24 cellular contexts compared by ENCODE assay signal in genomic region chr11:94068764-94069163, GRCh38. TPM values are rescaled to one million over a fixed set of nuclear protein-coding genes. Genes with fewer than 3 reads are reported as not detected.
DNase-seq lines count a peak whose midpoint lies in the region; ATAC-seq, FAIRE-seq and TF ChIP-seq lines count a peak whose summit lies in the region.
"Had no signal": no experiment of that assay in that cellular context is flagged by ENCODE, and none has a peak within 500 bp of the region (broad histone marks: within the 10 kb centered on the region; RNA-seq: fewer than 3 reads in every experiment).

No MANE protein-coding gene starts in this region.

- CTCF ChIA-PET in MCF 10A (lab: Yijun Ruan, JAX), result no interaction called here

- ATAC-seq in GM19328 (IDR thresholded peaks at IDR 0.05; ENCODE audit: unreplicated experiment), result no peak

- H3K27me3 ChIP-seq in breast epithelium, result no peaks in the 10 kb centered on the region
- H3K27me3 ChIP-seq in astrocyte (ENCODE audit: insufficient read depth, low read length), result no peaks in the 10 kb centered on the region

- TF ChIP-seq CTCF in MCF 10A (IDR thresholded peaks at IDR 0.05; ENCODE audit: unreplicated experiment), result no peak
- no peak for TF ChIP-seq CTCF in breast epithelium (IDR thresholded peaks at IDR 0.05)
- TF ChIP-seq CTCF in astrocyte (IDR thresholded peaks at IDR 0.05; ENCODE audit: insufficient read depth, low read depth, low read length), result no peak
- TF ChIP-seq CTCF in fibroblast of mammary gland (conservative IDR thresholded peaks at IDR 0.05; ENCODE audit: control insufficient read depth, insufficient read depth, low read depth, low read length), result no peak

- DNase-seq in MCF 10A (ENCODE audit: unreplicated experiment), result peak; percentile 22
- DNase-seq in breast epithelium (ENCODE audit: low spot score in 2 of 2), result no peak
- DNase-seq in astrocyte (ENCODE audit: low read depth), result peak; percentile 26
- peak; percentile 14 for DNase-seq in fibroblast of mammary gland (ENCODE audit: low read depth)
- peak; percentile 93 for DNase-seq in renal cortical epithelial cell (ENCODE audit: low read depth)
- no peak for DNase-seq in stimulated activated CD4-positive, alpha-beta T cell treated with anti-CD3 and anti-CD28 coated beads, Interleukin-2, amount 100 ng/mL, for 48 hours
- DNase-seq in NCI-H2029 treated with DMSO at 0.1 percent for 48 hours (lab: John Stamatoyannopoulos, UW), result no peak
- DNase-seq: AML-193, DMS 273 treated with DMSO at 0.1 percent for 48 hours, GF-D8, IMR-90, Karpas-422, NCI-H1092 treated with DMSO at 0.1 percent for 48 hours, NCI-H146, NCI-H2081, NCI-H774, RPMI8226 had no signal

- H4K20me1 ChIP-seq in astrocyte (ENCODE audit: insufficient read depth, low read length), result no peaks in the 10 kb centered on the region

- no peak overlapping the region for H3K9ac ChIP-seq in astrocyte (ENCODE audit: low read length)

- H3K36me3 Mint-ChIP-seq in MCF 10A (ENCODE audit: insufficient read depth, unreplicated experiment) (no peaks in the 10 kb centered on the region), astrocyte (ENCODE audit: low read depth, unreplicated experiment) (no peaks in the 10 kb centered on the region)

- intact Hi-C loops in MCF 10A (cut with micrococcal nuclease), result no loop called here
- intact Hi-C loops in breast epithelium (cut with DNase I; ENCODE audit: low total_unique reads), result no loop called here

- H3K4me3 ChIP-seq in breast epithelium, result no peak overlapping the region
- H3K4me3 ChIP-seq in astrocyte (ENCODE audit: insufficient read depth, low read depth, low read length), result no peak overlapping the region
- H3K4me3 ChIP-seq in fibroblast of mammary gland (ENCODE audit: control insufficient read depth, low read depth, low read length), result no peak overlapping the region

- FAIRE-seq in astrocyte (lab: Jason Lieb, UNC), result no peak
- FAIRE-seq: H1 had no signal

- no peak overlapping the region for H2AFZ ChIP-seq in astrocyte (ENCODE audit: low read depth, low read length)

- no peak for TF ChIP-seq POLR2A in breast epithelium (IDR thresholded peaks at IDR 0.05)

- peaks cover 20% of the 10 kb centered on the region for H3K27me3 Mint-ChIP-seq in MCF 10A (ENCODE audit: insufficient read depth, unreplicated experiment)
- no peaks in the 10 kb centered on the region for H3K27me3 Mint-ChIP-seq in astrocyte (ENCODE audit: low read depth, unreplicated experiment)

- POLR2A ChIA-PET in MCF 10A (lab: Yijun Ruan, JAX), result no interaction called here

- no peak overlapping the region for H3K4me3 Mint-ChIP-seq in MCF 10A (ENCODE audit: unreplicated experiment)
- no peak overlapping the region for H3K4me3 Mint-ChIP-seq in astrocyte (ENCODE audit: unreplicated experiment)

- no peaks in the 10 kb centered on the region for H3K79me2 ChIP-seq in astrocyte (ENCODE audit: insufficient read depth, low read length)

- H3K36me3 ChIP-seq in breast epithelium, result no peaks in the 10 kb centered on the region
- H3K36me3 ChIP-seq in astrocyte (ENCODE audit: insufficient read depth, low read length), result no peaks in the 10 kb centered on the region

- H3K9me3 ChIP-seq in breast epithelium, result peaks cover 0 to 5% of the 10 kb centered on the region in 2 donors
- no peaks in the 10 kb centered on the region for H3K9me3 ChIP-seq in astrocyte (ENCODE audit: insufficient read depth, low read depth, low read length)

- no peaks in the 10 kb centered on the region for H3K9me3 Mint-ChIP-seq in MCF 10A (ENCODE audit: unreplicated experiment)
- no peaks in the 10 kb centered on the region for H3K9me3 Mint-ChIP-seq in astrocyte (ENCODE audit: unreplicated experiment)

- H3K4me1 ChIP-seq in breast epithelium (no peaks in the 10 kb centered on the region), astrocyte (ENCODE audit: insufficient read depth, low read length) (no peaks in the 10 kb centered on the region)

- no TSS peak for BruUV-seq in MCF 10A (replicated peaks; lab: Mats Ljungman, UMichigan)

- no peak overlapping the region for H3K27ac Mint-ChIP-seq in MCF 10A (ENCODE audit: low read depth, unreplicated experiment)
- no peak overlapping the region for H3K27ac Mint-ChIP-seq in astrocyte (ENCODE audit: unreplicated experiment)

- H3K4me1 Mint-ChIP-seq in MCF 10A (ENCODE audit: insufficient read depth, unreplicated experiment) (no peaks in the 10 kb centered on the region), astrocyte (ENCODE audit: low read depth, unreplicated experiment) (peaks cover 5% of the 10 kb centered on the region)

- H3K4me2 ChIP-seq in astrocyte (ENCODE audit: low read length), result no peak overlapping the region

- H3K27ac ChIP-seq in breast epithelium (no peak overlapping the region), astrocyte (ENCODE audit: low read depth, low read length) (no peak overlapping the region)
- H3K27ac ChIP-seq: 22Rv1, C4-2B had no signal

RNA-seq across cellular contexts. Expression of gene HEPHL1, which starts 47.6 kb away (rescaled TPM):
- total RNA-seq in MCF 10A (2022) (not detected in 2 replicates), breast epithelium (under 1 TPM in 2 of 3 donors, not detected in 1; 0.15 to 0.33 TPM), astrocyte (not detected in 2 replicates), renal cortical epithelial cell (0.35 and 0.69 TPM in 2 replicates)
- total RNA-seq: HT-29, NCI-H460, OCI-LY7 had no signal

RNA-seq across cellular contexts. Expression of gene PANX1, which starts 59.9 kb away (rescaled TPM):
- total RNA-seq in MCF 10A (2022), result 26.1 and 30.1 TPM in 2 replicates
- total RNA-seq in breast epithelium, result 10 to 100 TPM; 16.7 to 20.3 (median 17.7) TPM
- total RNA-seq in astrocyte, result 42.1 and 46.8 TPM in 2 replicates
- 52.5 and 79.5 TPM in 2 replicates for total RNA-seq in renal cortical epithelial cell

Comparison
In these comparisons a context has a peak if more than half of its experiments do, and no peak if none do; other contexts are left out.
1. DNase-seq: peak in MCF 10A (single experiment), astrocyte (single experiment), fibroblast of mammary gland (single experiment) and renal cortical epithelial cell (single experiment); none in breast epithelium (0 of 2), stimulated activated CD4-positive, alpha-beta T cell treated with anti-CD3 and anti-CD28 coated beads, Interleukin-2, amount 100 ng/mL, for 48 hours (0 of 2) and NCI-H2029 treated with DMSO at 0.1 percent for 48 hours (single experiment).